In the genomic region with DNA sequence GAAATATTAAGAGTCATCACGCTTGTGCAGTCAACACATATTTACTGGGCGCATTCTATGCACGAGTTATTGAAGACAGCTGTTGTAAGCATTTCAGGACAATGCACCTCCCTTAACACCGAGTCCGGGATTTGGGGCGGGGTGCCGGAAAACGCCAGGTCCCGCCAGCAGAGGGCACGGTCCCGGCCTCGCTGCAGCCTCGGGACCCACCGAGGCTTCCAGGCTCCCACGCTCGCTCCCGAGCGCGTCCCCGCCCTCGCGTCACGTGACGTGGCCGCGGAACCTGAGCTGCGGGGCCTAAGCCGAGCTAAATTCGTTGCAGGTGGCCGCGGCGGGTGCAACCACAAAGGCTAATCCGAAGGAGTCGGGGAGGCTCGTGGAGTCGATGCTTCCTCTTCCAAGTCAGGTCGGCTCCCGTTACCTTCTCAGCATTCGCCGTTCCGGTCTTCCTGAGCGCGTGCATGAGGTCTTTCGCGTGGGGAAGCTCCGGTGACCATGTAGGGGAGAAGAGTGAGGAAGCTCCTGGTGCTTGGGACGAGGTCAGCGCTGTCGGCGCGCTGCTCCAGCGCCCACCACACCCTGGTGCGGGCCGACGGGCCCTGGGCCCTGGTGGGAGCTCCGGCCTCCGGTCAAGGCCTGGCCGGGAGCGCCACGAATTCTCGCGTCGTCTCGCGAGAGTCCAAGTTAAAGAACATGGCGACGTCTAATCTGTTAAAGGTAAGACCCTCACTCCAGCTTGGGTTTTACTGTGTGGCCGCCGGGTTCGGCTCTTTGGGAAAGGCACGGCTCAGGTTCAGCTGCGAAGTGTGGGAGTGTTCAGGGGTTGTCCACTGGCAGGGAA, we compare ENCODE assay signal across 8 cellular contexts. TPM values are rescaled to one million over a fixed set of nuclear protein-coding genes. Genes with fewer than 3 reads are reported as not detected.
DNase-seq lines count a peak whose midpoint lies in the region; ATAC-seq and TF ChIP-seq lines count a peak whose summit lies in the region.

A gene (plus strand): TSS at position 243 of the 841 bp plus-strand sequence. CDS start 451 bp downstream, at position 694.

- DNase-seq in DMS53 (lab: John Stamatoyannopoulos, UW) (peak; percentile 97), IMR-90 (peak; percentile 91), OCI-LY7 (ENCODE audit: low spot score) (peak; percentile 93), activated T-cell treated with anti-CD3 and anti-CD28 coated beads for 48 hours (ENCODE audit: low read depth) (peak; percentile 91), epithelial cell of proximal tubule (ENCODE audit: low read depth) (no peak)
- DNase-seq in stimulated activated CD8-positive, alpha-beta memory T cell treated with anti-CD3 and anti-CD28 coated beads, Interleukin-7, amount 100 ng/mL, for 1 hour (ENCODE audit: low read depth in 2 of 2), result peak; percentile 74 to 75

- H3K4me2 ChIP-seq in IMR-90 (ENCODE audit: low read depth, low read length) (peak within 1 kb of the TSS; percentile 85), OCI-LY7 (ENCODE audit: low read length) (peak within 1 kb of the TSS; percentile 97)

- in situ Hi-C loops in IMR-90 (cut with MboI; ENCODE audit: low sequenced_read_pairs), result no loop called here

- ATAC-seq in GM21528 (IDR thresholded peaks at IDR 0.05; ENCODE audit: low FRiP score, unreplicated experiment) (peak; percentile 87), IMR-90 (ENCODE audit: low read depth) (peak; percentile 93)

- H3K4ac ChIP-seq in IMR-90 (ENCODE audit: low read depth, low read length), result peak within 1 kb of the TSS; percentile 99

- H3K27ac ChIP-seq in IMR-90 (ENCODE audit: insufficient read depth, low read length), result peak within 1 kb of the TSS; percentile 94
- H3K27ac ChIP-seq in OCI-LY7 (ENCODE audit: low read depth, low read length, poor library complexity, severe bottlenecking), result peak within 1 kb of the TSS; percentile 80

- dilution Hi-C loops in IMR-90 (cut with HindIII; ENCODE audit: low sequenced_read_pairs, unreplicated experiment), result no loop called here

- H2AK5ac ChIP-seq in IMR-90 (ENCODE audit: low read depth, low read length), result peak within 1 kb of the TSS; percentile 79

- peak within 1 kb of the TSS; percentile 94 for H3K18ac ChIP-seq in IMR-90 (ENCODE audit: low read depth, low read length)

- peak within 1 kb of the TSS; percentile 96 to 100 for H4K8ac ChIP-seq in IMR-90 (ENCODE audit: low read depth in 2 of 2, low read length in 2 of 2)

- no peaks in the 10 kb centered on the region for H3K36me3 ChIP-seq in IMR-90 (ENCODE audit: control insufficient read depth, insufficient read depth, low read length)
- H3K36me3 ChIP-seq in OCI-LY7 (ENCODE audit: insufficient read depth, low read length), result peaks cover 24% of the 10 kb centered on the region
- no peaks in the 10 kb centered on the region for H3K36me3 ChIP-seq in mucosa of stomach (ENCODE audit: control insufficient read depth, insufficient read depth, low read length)

- H2BK15ac ChIP-seq in IMR-90 (ENCODE audit: low read depth, low read length), result peak within 1 kb of the TSS; percentile 50; the same call in 2 of the 3 replicates

- intact Hi-C loops in IMR-90 (cut with micrococcal nuclease), result loop anchor here (2.0 kb wide), 1 partner anchor 28 kb away; no protein-coding TSS in a partner anchor
- intact Hi-C loops in OCI-LY7 (cut with micrococcal nuclease; ENCODE audit: unreplicated experiment), result loop anchor here (2.0 to 10.0 kb wide), 7 partner anchors 112 to 653 kb away; a partner anchor contains a TSS

- H4K5ac ChIP-seq in IMR-90 (ENCODE audit: low read depth, low read length), result peak within 1 kb of the TSS; percentile 96

- TF ChIP-seq POLR2A in IMR-90 (IDR thresholded peaks at IDR 0.05; ENCODE audit: low read depth, low read length), result peak; percentile 94

- H3K79me2 ChIP-seq in OCI-LY7 (ENCODE audit: insufficient read depth, low read depth, low read length), result peaks cover 50% of the 10 kb centered on the region

- H4K20me1 ChIP-seq in IMR-90 (ENCODE audit: insufficient read depth, low read length) (peaks cover 9% of the 10 kb centered on the region; the same call in 1 of the 2 replicates), OCI-LY7 (ENCODE audit: insufficient read depth, low read length) (peaks cover 23% of the 10 kb centered on the region)

- H3K56ac ChIP-seq in IMR-90 (ENCODE audit: extremely low read depth, insufficient read depth, low read length), result peak within 1 kb of the TSS; percentile 95

- no TSS peak for BruUV-seq in IMR-90 (replicated peaks; lab: Mats Ljungman, UMichigan)
- BruUV-seq in OCI-LY7 (replicated peaks; lab: Mats Ljungman, UMichigan), result no TSS peak

- POLR2A ChIA-PET in IMR-90 (lab: Charles Lee; ENCODE audit: unreplicated experiment) (interaction anchor here (0.5 to 0.6 kb wide), 2 partner anchors 13 to 32 kb away, joined by 3 to 5 read pairs; no protein-coding TSS in a partner anchor), OCI-LY7 (lab: Charles Lee) (interaction anchor here (0.6 to 1.2 kb wide), 5 partner anchors 12 to 599 kb away, joined by 3 to 4 read pairs (median 3); no protein-coding TSS in a partner anchor)

- H2AK9ac ChIP-seq in IMR-90 (replicated peaks; ENCODE audit: low read depth, low read length, poor library complexity), result peak within 1 kb of the TSS; percentile 97

- TF ChIP-seq CTCF in IMR-90 (conservative IDR thresholded peaks at IDR 0.05; ENCODE audit: low read depth, low read length) (peak; percentile 85), OCI-LY7 (conservative IDR thresholded peaks at IDR 0.05; ENCODE audit: low read length) (peak; percentile 86), epithelial cell of proximal tubule (conservative IDR thresholded peaks at IDR 0.05; ENCODE audit: low read depth, low read length) (peak; percentile 83)

- no peaks in the 10 kb centered on the region; the same call in 1 of the 2 replicates for H3K9me1 ChIP-seq in IMR-90 (ENCODE audit: insufficient read depth, low read length)

- H2AFZ ChIP-seq in IMR-90 (replicated peaks; ENCODE audit: low read length, poor library complexity), result peak within 1 kb of the TSS; percentile 99
- H2AFZ ChIP-seq in OCI-LY7 (ENCODE audit: low read length), result peak within 1 kb of the TSS; percentile 96

- H3K27me3 ChIP-seq in IMR-90 (ENCODE audit: control insufficient read depth, insufficient read depth, low read length) (no peaks in the 10 kb centered on the region), mucosa of stomach (ENCODE audit: control insufficient read depth, insufficient read depth, low read length) (no peaks in the 10 kb centered on the region)

- 1% methylated on average over 35 of the region's 72 CpGs; no CpG with 5 or more reads in 1 of the 2 experiments for WGBS in IMR-90 (ENCODE audit: extremely low coverage in 2 of 2, insufficient read length in 1 of 2), 2 experiments

- H3K4me1 ChIP-seq in IMR-90 (ENCODE audit: control insufficient read depth, insufficient read depth, low read length), result no peaks in the 10 kb centered on the region
- peaks cover 26% of the 10 kb centered on the region for H3K4me1 ChIP-seq in OCI-LY7 (ENCODE audit: insufficient read depth, low read length, poor library complexity, severe bottlenecking)
- peaks cover 18% of the 10 kb centered on the region for H3K4me1 ChIP-seq in mucosa of stomach (ENCODE audit: control insufficient read depth, insufficient read depth, low read length)

- H3K9me3 ChIP-seq in IMR-90 (ENCODE audit: control insufficient read depth, insufficient read depth, low read length), result no peaks in the 10 kb centered on the region
- H3K9me3 ChIP-seq in OCI-LY7 (ENCODE audit: low read length), result no peaks in the 10 kb centered on the region
- H3K9me3 ChIP-seq in mucosa of stomach (ENCODE audit: control insufficient read depth, low read length), result no peaks in the 10 kb centered on the region

- H2BK20ac ChIP-seq in IMR-90 (ENCODE audit: low read depth, low read length), result 0 out of 2 replicates have a peak within 1 kb of the TSS, but pooled peaks have one; percentile 12

- H3K9me2 ChIP-seq in OCI-LY7 (ENCODE audit: insufficient read depth, low read length), result no peaks in the 10 kb centered on the region

- peak; percentile 66 for TF ChIP-seq RAD21 in IMR-90 (IDR thresholded peaks at IDR 0.05; ENCODE audit: low read length)

- H4K91ac ChIP-seq in IMR-90 (ENCODE audit: insufficient read depth, low read depth, low read length), result peak within 1 kb of the TSS; percentile 97

- H3K23ac ChIP-seq in IMR-90 (ENCODE audit: low read depth, low read length), result peak within 1 kb of the TSS; percentile 95

- peak within 1 kb of the TSS; percentile 97 for H3K9ac ChIP-seq in IMR-90 (ENCODE audit: low read depth, low read length)
- peak within 1 kb of the TSS; percentile 100 for H3K9ac ChIP-seq in mucosa of stomach (ENCODE audit: low read length)

- peaks cover 6 to 24% of the 10 kb centered on the region in 2 experiments; a peak in 3 of 4 replicates for H3K79me1 ChIP-seq in IMR-90 (ENCODE audit: low read depth in 1 of 2, low read length in 2 of 2)

- H2BK5ac ChIP-seq in IMR-90 (ENCODE audit: low read depth, low read length, poor library complexity, severe bottlenecking), result peak within 1 kb of the TSS; percentile 97

- peak within 1 kb of the TSS; percentile 93 for H2BK120ac ChIP-seq in IMR-90 (ENCODE audit: low read depth, low read length)

- H3K14ac ChIP-seq in IMR-90 (replicated peaks; ENCODE audit: low read depth, low read length), result peak within 1 kb of the TSS; percentile 100

- H3K4me3 ChIP-seq in IMR-90 (ENCODE audit: insufficient read depth, low read depth, low read length) (peak within 1 kb of the TSS; percentile 93), OCI-LY7 (ENCODE audit: low read depth, low read length, poor library complexity, severe bottlenecking) (peak within 1 kb of the TSS; percentile 98), epithelial cell of proximal tubule (ENCODE audit: low read depth, low read length) (peak within 1 kb of the TSS; percentile 76), mucosa of stomach (ENCODE audit: low read length) (peak within 1 kb of the TSS; percentile 100)

- CTCF ChIA-PET in IMR-90 (lab: Yijun Ruan, JAX), result interaction anchor here (0.6 to 1.5 kb wide), 11 partner anchors 13 to 85 kb away, joined by 3 to 9 read pairs (median 5); no protein-coding TSS in a partner anchor
- CTCF ChIA-PET in OCI-LY7 (lab: Charles Lee; ENCODE audit: unreplicated experiment), result interaction anchor here (0.9 to 1.6 kb wide), 4 partner anchors 9 to 442 kb away, joined by 3 to 7 read pairs (median 4); no protein-coding TSS in a partner anchor

TF ChIP-seq in IMR-90, 13 proteins besides CTCF, POLR2A, EP300 and RAD21 (continues in another document):
- TF ChIP-seq, protein P1, sequence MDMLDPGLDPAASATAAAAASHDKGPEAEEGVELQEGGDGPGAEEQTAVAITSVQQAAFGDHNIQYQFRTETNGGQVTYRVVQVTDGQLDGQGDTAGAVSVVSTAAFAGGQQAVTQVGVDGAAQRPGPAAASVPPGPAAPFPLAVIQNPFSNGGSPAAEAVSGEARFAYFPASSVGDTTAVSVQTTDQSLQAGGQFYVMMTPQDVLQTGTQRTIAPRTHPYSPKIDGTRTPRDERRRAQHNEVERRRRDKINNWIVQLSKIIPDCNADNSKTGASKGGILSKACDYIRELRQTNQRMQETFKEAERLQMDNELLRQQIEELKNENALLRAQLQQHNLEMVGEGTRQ (IDR thresholded peaks at IDR 0.05; ENCODE audit: low read depth, low read length), result peak; percentile 98

RNA-seq across cellular contexts. Expression of the gene that starts here (rescaled TPM):
- total RNA-seq in IMR-90 (2012; rRNA removed) (31.0 and 49.7 TPM in 2 replicates), OCI-LY7 (2022) (36.6 and 39.7 TPM in 2 replicates), epithelial cell of proximal tubule (16.4 and 19.0 TPM in 2 replicates)
- 6.5 and 8.8 TPM in 2 replicates for polyA plus RNA-seq in IMR-90 (2012; rRNA removed)
- polyA plus RNA-seq in IMR-90 (2012; cell fraction: cytosol; rRNA removed), result 10.3 and 10.6 TPM in 2 replicates
- polyA plus RNA-seq in IMR-90 (2012; cell fraction: nucleus; rRNA removed; ENCODE audit: low replicate concordance), result 11.8 and 14.0 TPM in 2 replicates
- total RNA-seq in OCI-LY7 (2014; rRNA removed; shearing (Covaris generic)), result 18.8 and 20.1 TPM in 2 replicates
